2 cellular contexts compared by ENCODE assay signal in genomic region chr18:55012041-55012440, GRCh38.
TF ChIP-seq lines count a peak whose summit lies in the region.

No MANE protein-coding gene starts in this region.

TF ChIP-seq in A549, 52 proteins besides CTCF, POLR2A, EP300 and RAD21:
- no peak for TF ChIP-seq REST (IDR thresholded peaks at IDR 0.05)
- TF ChIP-seq RCOR1 (IDR thresholded peaks at IDR 0.05; ENCODE audit: low read depth, low read length) = no peak
- no peak for TF ChIP-seq GATA3 (IDR thresholded peaks at IDR 0.05; ENCODE audit: borderline replicate concordance)
- no peak for TF ChIP-seq SREBF2 (IDR thresholded peaks at IDR 0.05)
- no peak for TF ChIP-seq NFE2L2 (conservative IDR thresholded peaks at IDR 0.05; ENCODE audit: low read length)
- no peak for TF ChIP-seq PHF8 (IDR thresholded peaks at IDR 0.05; ENCODE audit: borderline replicate concordance, low read depth)
- no peak for TF ChIP-seq FOSB (CRISPR knock-in tag; IDR thresholded peaks at IDR 0.05)
- no peak for TF ChIP-seq USF2 (IDR thresholded peaks at IDR 0.05)
- TF ChIP-seq CHD2 (IDR thresholded peaks at IDR 0.05; ENCODE audit: low read length, partially characterized antibody) = no peak
- no peak for TF ChIP-seq RFX5 (IDR thresholded peaks at IDR 0.05)

TF ChIP-seq in GM23338, 12 proteins besides CTCF, POLR2A, EP300 and RAD21:
- TF ChIP-seq REST (IDR thresholded peaks at IDR 0.05; ENCODE audit: unreplicated experiment) (no peak), ZNF331 (CRISPR knock-in tag; IDR thresholded peaks at IDR 0.05; ENCODE audit: low read depth) (no peak), JUNB (IDR thresholded peaks at IDR 0.05; ENCODE audit: unreplicated experiment) (no peak), NANOG (IDR thresholded peaks at IDR 0.05; ENCODE audit: borderline replicate concordance) (no peak), ZNF462 (CRISPR knock-in tag; IDR thresholded peaks at IDR 0.05) (no peak), EZH2phosphoT487 (IDR thresholded peaks at IDR 0.05; ENCODE audit: unreplicated experiment) (no peak), ETS1 (IDR thresholded peaks at IDR 0.05) (no peak)
